13 cellular contexts compared by ENCODE assay signal in genomic region chr11:46446343-46446751, GRCh38. TPM values are rescaled to one million over a fixed set of nuclear protein-coding genes. Genes with fewer than 3 reads are reported as not detected.
A peak's percentile ranks its signal among the peaks of the same experiment; 100 is the strongest.
DNase-seq lines count a peak whose midpoint lies in the region; ATAC-seq and TF ChIP-seq lines count a peak whose summit lies in the region.
"Had no signal": no experiment of that assay in that cellular context is flagged by ENCODE, and none has a peak within 500 bp of the region (broad histone marks: within the 10 kb centered on the region; RNA-seq: fewer than 3 reads in every experiment).

No MANE protein-coding gene starts in this region.

- H3K9ac ChIP-seq in stomach smooth muscle (ENCODE audit: low read length in 2 of 2) = no peak overlapping the region

- no peaks in the 10 kb centered on the region for H3K9me3 ChIP-seq in Panc1 (ENCODE audit: control insufficient read depth, insufficient read depth, low read depth, low read length)
- H3K9me3 ChIP-seq in stomach smooth muscle (ENCODE audit: control insufficient read depth in 2 of 2, low read length in 2 of 2) = no peaks in the 10 kb centered on the region
- H3K9me3 ChIP-seq in body of pancreas = no peaks in the 10 kb centered on the region
- H3K9me3 ChIP-seq: thyroid gland had no signal

- no peaks in the 10 kb centered on the region for H3K9me3 Mint-ChIP-seq in activated T-cell treated with anti-CD3 and anti-CD28 coated beads, Interleukin-2, amount 50 U/mL, for 24 hours

- CTCF ChIA-PET in Panc1 (lab: Charles Lee) = interaction anchor here (0.6 kb wide), 1 partner anchor 397 kb away, joined by 4 read pairs; no protein-coding TSS in a partner anchor

- 60 to 67% methylated on average over 3 of the region's 3 CpGs for WGBS in body of pancreas, 2 donors

- H3K27me3 Mint-ChIP-seq in activated T-cell treated with anti-CD3 and anti-CD28 coated beads, Interleukin-2, amount 50 U/mL, for 24 hours = no peaks in the 10 kb centered on the region

- POLR2A ChIA-PET in Panc1 (lab: Charles Lee) = no interaction called here

- H3K4me3 Mint-ChIP-seq in activated T-cell treated with anti-CD3 and anti-CD28 coated beads, Interleukin-2, amount 50 U/mL, for 24 hours = no peak overlapping the region

- H3K27me3 ChIP-seq in Panc1 (ENCODE audit: control insufficient read depth, insufficient read depth, low read length) (no peaks in the 10 kb centered on the region), stomach smooth muscle (ENCODE audit: control insufficient read depth in 1 of 2, insufficient read depth in 2 of 2, low read length in 2 of 2) (no peaks in the 10 kb centered on the region), body of pancreas (no peaks in the 10 kb centered on the region)
- H3K27me3 ChIP-seq: thyroid gland had no signal

- H3K27ac ChIP-seq in Panc1 (ENCODE audit: low read length) = no peak overlapping the region
- peak overlapping the region; percentile 3 for H3K27ac ChIP-seq in stomach smooth muscle (ENCODE audit: low read length)
- no peak overlapping the region for H3K27ac ChIP-seq in body of pancreas
- H3K27ac ChIP-seq: thyroid gland had no signal

- H3K36me3 ChIP-seq in Panc1 (ENCODE audit: control insufficient read depth, insufficient read depth, low read length) = no peaks in the 10 kb centered on the region
- peaks cover 3 to 7% of the 10 kb centered on the region in 2 donors for H3K36me3 ChIP-seq in stomach smooth muscle (ENCODE audit: control insufficient read depth in 2 of 2, insufficient read depth in 2 of 2, low read length in 2 of 2)
- peaks cover 0 to 2% of the 10 kb centered on the region in 2 donors for H3K36me3 ChIP-seq in body of pancreas (replicated peaks in 1 of 2; ENCODE audit: insufficient read depth in 1 of 2, low read depth in 2 of 2)
- H3K36me3 ChIP-seq: thyroid gland had no signal

- DNase-seq in NCI-H82 (lab: John Stamatoyannopoulos, UW) (peak; percentile 12), NCI-H82 treated with DMSO at 0.1 percent for 48 hours (lab: John Stamatoyannopoulos, UW; ENCODE audit: unreplicated experiment) (no peak), Panc1 (ENCODE audit: low read depth, low spot score) (no peak), foreskin fibroblast (peak in 1 of 2 donors; percentile 44), body of pancreas (no peak)
- no peak for DNase-seq in activated T-cell treated with anti-CD3 and anti-CD28 coated beads, Interleukin-2, amount 50 U/mL, for 24 hours
- DNase-seq: activated effector memory CD4-positive, alpha-beta T cell treated with Interleukin-2 at 50 U/mL for 16 hours; GOT3; stimulated activated CD4-positive, alpha-beta T cell treated with anti-CD3 and anti-CD28 coated beads, Interleukin-1b, Interleukin-23, amount 100 ng/mL, for 48 hours; thyroid gland had no signal

- TF ChIP-seq CTCF in Panc1 (IDR thresholded peaks at IDR 0.05) (peak; percentile 21), foreskin fibroblast (IDR thresholded peaks at IDR 0.05; ENCODE audit: low read depth, low read length) (peak; percentile 23), body of pancreas (IDR thresholded peaks at IDR 0.05) (no peak)

- H3K36me3 Mint-ChIP-seq in activated T-cell treated with anti-CD3 and anti-CD28 coated beads, Interleukin-2, amount 50 U/mL, for 24 hours (ENCODE audit: low read depth) = peaks cover 34% of the 10 kb centered on the region

- BruUV-seq in Panc1 (replicated peaks; lab: Mats Ljungman, UMichigan) = no TSS peak

- H3K27ac Mint-ChIP-seq in activated T-cell treated with anti-CD3 and anti-CD28 coated beads, Interleukin-2, amount 50 U/mL, for 24 hours = no peak overlapping the region

- intact Hi-C loops in Panc1 (cut with micrococcal nuclease; ENCODE audit: unreplicated experiment) = no loop called here
- intact Hi-C loops in body of pancreas (cut with DNase I) = no loop called here

- H3K4me1 ChIP-seq in Panc1 (ENCODE audit: control insufficient read depth, insufficient read depth, low read length) (no peaks in the 10 kb centered on the region), stomach smooth muscle (ENCODE audit: control insufficient read depth, insufficient read depth, low read length) (peaks cover 14% of the 10 kb centered on the region), body of pancreas (no peaks in the 10 kb centered on the region)

- H3K4me3 ChIP-seq in Panc1 (ENCODE audit: low read depth in 2 of 2, low read length in 2 of 2) (no peak overlapping the region), foreskin fibroblast (ENCODE audit: low read depth in 1 of 2, low read length in 2 of 2) (no peak overlapping the region), stomach smooth muscle (ENCODE audit: low read length in 2 of 2) (peak overlapping the region in 1 of 2 donors; percentile 17), body of pancreas (no peak overlapping the region)
- H3K4me3 ChIP-seq: thyroid gland had no signal

- in situ Hi-C loops in Panc1 (cut with HindIII; ENCODE audit: low pct_unique_long_range_greater_than_20kb, low sequenced_read_pairs) = no loop called here

- peaks cover 18% of the 10 kb centered on the region for H3K4me1 Mint-ChIP-seq in activated T-cell treated with anti-CD3 and anti-CD28 coated beads, Interleukin-2, amount 50 U/mL, for 24 hours (ENCODE audit: low read depth)

- ATAC-seq in Panc1 (no peak), body of pancreas (no peak), HG03196 (IDR thresholded peaks at IDR 0.05; ENCODE audit: unreplicated experiment) (no peak)

- no peak for TF ChIP-seq POLR2A in body of pancreas (IDR thresholded peaks at IDR 0.05)

RNA-seq across cellular contexts. Expression of gene CHRM4, which starts 54.8 kb away (rescaled TPM):
- total RNA-seq in Panc1 (2021; ENCODE audit: unreplicated experiment) (3.1 TPM), body of pancreas (not detected)
- 3.1 TPM for polyA plus RNA-seq in Panc1 (2012; ENCODE audit: insufficient read length)
- total RNA-seq: mucosa of gallbladder had no signal

Comparison
In these comparisons a context has a peak if more than half of its experiments do, and no peak if none do; other contexts are left out.
1. CTCF ChIP-seq: peak in Panc1 (single experiment) and foreskin fibroblast (single experiment); none in body of pancreas (0 of 7).